ENCODE assay signal across 19 cellular contexts in genomic region chr18:52826994-52827393, GRCh38.
DNase-seq lines count a peak whose midpoint lies in the region; ATAC-seq and TF ChIP-seq lines count a peak whose summit lies in the region.
"Had no signal": no experiment of that assay in that cellular context is flagged by ENCODE, and none has a peak within 500 bp of the region (broad histone marks: within the 10 kb centered on the region; RNA-seq: fewer than 3 reads in every experiment).

No MANE protein-coding gene starts in this region.

- DNase-seq in H7 (peak; percentile 40), WTC11 (ENCODE audit: low spot score) (peak; percentile 46), iPS DF 19.7 (ENCODE audit: low read depth, low spot score) (peak; percentile 7), RKO (ENCODE audit: low spot score) (no peak)
- DNase-seq: Caco-2; CD4-positive, CD25-positive, alpha-beta regulatory T cell; CD8-positive, alpha-beta T cell; DMS 273 treated with DMSO at 0.1 percent for 48 hours; DMS79; EL; GDM1; GOT3; HFFc6 had no signal

- H3K27ac Mint-ChIP-seq in WTC11, result no peak overlapping the region
- H3K27ac Mint-ChIP-seq: B cell; CD4-positive, CD25-positive, alpha-beta regulatory T cell; CD8-positive, alpha-beta T cell; HFFc6 had no signal

- no peak overlapping the region for H3K4me3 ChIP-seq in H7 (ENCODE audit: insufficient read depth, low read depth, low read length)
- H3K4me3 ChIP-seq: BLaER1, GM12878, HAP-1 had no signal

- H3K4me3 Mint-ChIP-seq in WTC11, result no peak overlapping the region
- H3K4me3 Mint-ChIP-seq: B cell; CD4-positive, CD25-positive, alpha-beta regulatory T cell; CD8-positive, alpha-beta T cell; HFFc6 had no signal

- CTCF ChIA-PET in WTC11 (lab: Charles Lee), result no interaction called here

- peak; percentile 98 for ATAC-seq in WTC11
- no peak for ATAC-seq in HG02571 (IDR thresholded peaks at IDR 0.05; ENCODE audit: unreplicated experiment)
- no peak for ATAC-seq in GM21367 (IDR thresholded peaks at IDR 0.05; ENCODE audit: unreplicated experiment)
- ATAC-seq: CD8-positive, alpha-beta T cell; GM12878 had no signal

- H3K27me3 Mint-ChIP-seq in WTC11 (ENCODE audit: low read depth), result peaks cover 99% of the 10 kb centered on the region
- H3K27me3 Mint-ChIP-seq: B cell had no signal

- POLR2A ChIA-PET in WTC11 (lab: Charles Lee), result no interaction called here

- peaks cover 47% of the 10 kb centered on the region for H3K27me3 ChIP-seq in H7 (ENCODE audit: control insufficient read depth, insufficient read depth, low read length)
- H3K27me3 ChIP-seq: BLaER1 had no signal

- no peaks in the 10 kb centered on the region for H3K9me3 Mint-ChIP-seq in WTC11

- H3K4me1 Mint-ChIP-seq in WTC11, result no peaks in the 10 kb centered on the region
- H3K4me1 Mint-ChIP-seq: B cell; CD4-positive, CD25-positive, alpha-beta regulatory T cell had no signal

- no peaks in the 10 kb centered on the region for H3K36me3 Mint-ChIP-seq in WTC11
- H3K36me3 Mint-ChIP-seq: CD4-positive, CD25-positive, alpha-beta regulatory T cell; CD8-positive, alpha-beta T cell had no signal

- H3K36me3 ChIP-seq in H7 (replicated peaks; ENCODE audit: control insufficient read depth, insufficient read depth, low read length), result no peaks in the 10 kb centered on the region
- H3K36me3 ChIP-seq: BLaER1, HAP-1 had no signal

- no peak for TF ChIP-seq CTCF in WTC11 (IDR thresholded peaks at IDR 0.05)

TF ChIP-seq in WTC11, 78 proteins besides CTCF, POLR2A, EP300 and RAD21:
- TF ChIP-seq FOXK1 (CRISPR knock-in tag; IDR thresholded peaks at IDR 0.05) (no peak), SOX15 (CRISPR knock-in tag; IDR thresholded peaks at IDR 0.05) (no peak), EMX1 (CRISPR knock-in tag; IDR thresholded peaks at IDR 0.05) (no peak), ZSCAN18 (CRISPR knock-in tag; IDR thresholded peaks at IDR 0.05) (no peak), NFATC4 (CRISPR knock-in tag; IDR thresholded peaks at IDR 0.05) (no peak), ETV6 (CRISPR knock-in tag; IDR thresholded peaks at IDR 0.05) (no peak), OVOL2 (CRISPR knock-in tag; IDR thresholded peaks at IDR 0.05; ENCODE audit: borderline replicate concordance) (no peak), ZNF423 (CRISPR knock-in tag; IDR thresholded peaks at IDR 0.05) (no peak), ATF6 (CRISPR knock-in tag; IDR thresholded peaks at IDR 0.05) (no peak), CBFB (CRISPR knock-in tag; IDR thresholded peaks at IDR 0.05; ENCODE audit: low read depth) (no peak), ZNF532 (CRISPR knock-in tag; IDR thresholded peaks at IDR 0.05; ENCODE audit: borderline replicate concordance) (no peak), TEAD1 (CRISPR knock-in tag; IDR thresholded peaks at IDR 0.05) (no peak), NR1H2 (CRISPR knock-in tag; IDR thresholded peaks at IDR 0.05) (no peak), GABPB1 (CRISPR knock-in tag; IDR thresholded peaks at IDR 0.05) (no peak), ZBTB43 (CRISPR knock-in tag; IDR thresholded peaks at IDR 0.05) (no peak), JUN (CRISPR knock-in tag; IDR thresholded peaks at IDR 0.05) (no peak), ZNF512 (CRISPR knock-in tag; IDR thresholded peaks at IDR 0.05; ENCODE audit: borderline replicate concordance) (no peak), SMAD4 (CRISPR knock-in tag; IDR thresholded peaks at IDR 0.05) (no peak), HMGXB4 (CRISPR knock-in tag; IDR thresholded peaks at IDR 0.05) (no peak)
